In genomic region chrX:11934089-11934488, GRCh38 we compare ENCODE assay signal across 8 cellular contexts.
"Had no signal": no experiment of that assay in that cellular context is flagged by ENCODE, and none has a peak within 500 bp of the region (broad histone marks: within the 10 kb centered on the region; RNA-seq: fewer than 3 reads in every experiment).

No MANE protein-coding gene starts in this region.

- H3K4me1 ChIP-seq: HAP-1 had no signal

- H3K9me3 ChIP-seq: HAP-1 had no signal

- H3K4me3 ChIP-seq: HAP-1, K562 had no signal

- H3K36me3 ChIP-seq: HAP-1 had no signal

- ATAC-seq: HCT116, K562 had no signal

- DNase-seq: GOT3, H7, HFFc6, IMR-90, KG1 had no signal
